In genomic region chr1:203506821-203507220, GRCh38 we compare ENCODE assay signal across 15 cellular contexts. TPM values are rescaled to one million over a fixed set of nuclear protein-coding genes. Genes with fewer than 3 reads are reported as not detected.
DNase-seq lines count a peak whose midpoint lies in the region; ATAC-seq and TF ChIP-seq lines count a peak whose summit lies in the region.
"Had no signal": no experiment of that assay in that cellular context is flagged by ENCODE, and none has a peak within 500 bp of the region (broad histone marks: within the 10 kb centered on the region; RNA-seq: fewer than 3 reads in every experiment).

No MANE protein-coding gene starts in this region.

- no peak overlapping the region for H3K4me3 ChIP-seq in heart right ventricle
- H3K4me3 ChIP-seq in testis, result no peak overlapping the region
- H3K4me3 ChIP-seq: cardiac muscle cell had no signal

- TF ChIP-seq POLR2A in testis (IDR thresholded peaks at IDR 0.05), result no peak

- DNase-seq in heart right ventricle (no peak), left cardiac atrium (no peak), epidermal melanocyte (ENCODE audit: insufficient read length, low spot score) (peak; percentile 83), neural crest cell (ENCODE audit: low read depth, low spot score) (no peak), type B pancreatic cell (ENCODE audit: extremely low spot score, unreplicated experiment) (no peak), ACHN (no peak), testis (no peak)
- DNase-seq: activated naive CD8-positive, alpha-beta T cell treated with anti-CD3 and anti-CD28 coated beads for 36 hours; H9; stimulated activated naive CD4-positive, alpha-beta T cell treated with Interleukin-2 at 50 U/mL for 16 hours had no signal

- in situ Hi-C loops in ACHN (cut with HindIII; ENCODE audit: low pct_ligation_motif_present, low pct_unique_long_range_greater_than_20kb, low sequenced_read_pairs), result no loop called here

- TF ChIP-seq CTCF in heart right ventricle (IDR thresholded peaks at IDR 0.05) (no peak), neural crest cell (conservative IDR thresholded peaks at IDR 0.05) (no peak), type B pancreatic cell (conservative IDR thresholded peaks at IDR 0.05) (no peak), testis (IDR thresholded peaks at IDR 0.05) (no peak)

- H3K9me3 ChIP-seq in heart right ventricle, result no peaks in the 10 kb centered on the region
- H3K9me3 ChIP-seq in testis, result no peaks in the 10 kb centered on the region

- H3K27ac Mint-ChIP-seq in neural crest cell (ENCODE audit: unreplicated experiment) (peak overlapping the region; percentile 88), type B pancreatic cell (peak overlapping the region; percentile 28)
- H3K27ac Mint-ChIP-seq: activated naive CD8-positive, alpha-beta T cell treated with anti-CD3 and anti-CD28 coated beads for 36 hours; H9 had no signal

- H3K36me3 Mint-ChIP-seq in neural crest cell (ENCODE audit: low read depth) (no peaks in the 10 kb centered on the region), type B pancreatic cell (no peaks in the 10 kb centered on the region)
- H3K36me3 Mint-ChIP-seq: activated naive CD8-positive, alpha-beta T cell treated with anti-CD3 and anti-CD28 coated beads for 36 hours; natural killer cell treated with Interleukin-12 subunit alpha and Interleukin-12 subunit beta and Interleukin-15 and Interleukin-18, amount 100 ng/mL, for 72 hours had no signal

- peaks cover 15 to 72% (median 44%) of the 10 kb centered on the region in 9 donors for H3K4me1 ChIP-seq in heart right ventricle
- H3K4me1 ChIP-seq in testis, result peaks cover 22% of the 10 kb centered on the region

- peaks cover 45% of the 10 kb centered on the region for H3K4me1 Mint-ChIP-seq in neural crest cell
- peaks cover 57% of the 10 kb centered on the region for H3K4me1 Mint-ChIP-seq in type B pancreatic cell (ENCODE audit: unreplicated experiment)
- H3K4me1 Mint-ChIP-seq: activated naive CD8-positive, alpha-beta T cell treated with anti-CD3 and anti-CD28 coated beads for 36 hours had no signal

- 60 to 62% methylated on average over 3 of the region's 3 CpGs for WGBS in heart right ventricle, 2 donors
- 40 to 48% methylated on average over 3 of the region's 3 CpGs for WGBS in testis, 2 donors

- H3K36me3 ChIP-seq in heart right ventricle (no peaks in the 10 kb centered on the region), testis (ENCODE audit: low read depth, missing control alignments) (no peaks in the 10 kb centered on the region)
- H3K36me3 ChIP-seq: cardiac muscle cell had no signal

- intact Hi-C loops in heart right ventricle (cut with DNase I) (loop anchor here (1.0 to 10.0 kb wide), 9 partner anchors 50 to 288 kb away; partner anchors contain the start of genes ATP2B4 (in 8 of the 10), ZBED6 (in 1 of the 10) and ZC3H11A (in 1 of the 10)), left cardiac atrium (cut with DNase I) (loop anchor here (5.0 to 10.0 kb wide), 3 partner anchors 110 to 268 kb away; partner anchors contain the start of gene ATP2B4 (in 1 of the 2)), testis (cut with DNase I; ENCODE audit: low total_unique reads) (loop anchor here (10.0 kb wide), 1 partner anchor 128 kb away; no protein-coding TSS in a partner anchor)

- H3K4me3 Mint-ChIP-seq in neural crest cell (peak overlapping the region; percentile 13), type B pancreatic cell (no peak overlapping the region)
- H3K4me3 Mint-ChIP-seq: activated naive CD8-positive, alpha-beta T cell treated with anti-CD3 and anti-CD28 coated beads for 36 hours; H9; natural killer cell treated with Interleukin-12 subunit alpha and Interleukin-12 subunit beta and Interleukin-15 and Interleukin-18, amount 100 ng/mL, for 72 hours had no signal

- H3K27me3 Mint-ChIP-seq in neural crest cell (ENCODE audit: low read depth) (peaks cover 8% of the 10 kb centered on the region), type B pancreatic cell (peaks cover 16% of the 10 kb centered on the region)
- H3K27me3 Mint-ChIP-seq: activated naive CD8-positive, alpha-beta T cell treated with anti-CD3 and anti-CD28 coated beads for 36 hours had no signal

- no peaks in the 10 kb centered on the region for H3K9me3 Mint-ChIP-seq in neural crest cell
- no peaks in the 10 kb centered on the region for H3K9me3 Mint-ChIP-seq in type B pancreatic cell
- H3K9me3 Mint-ChIP-seq: activated naive CD8-positive, alpha-beta T cell treated with anti-CD3 and anti-CD28 coated beads for 36 hours; H9; natural killer cell treated with Interleukin-12 subunit alpha and Interleukin-12 subunit beta and Interleukin-15 and Interleukin-18, amount 100 ng/mL, for 72 hours had no signal

- ATAC-seq in heart right ventricle (no peak), left cardiac atrium (no peak), GM19455 (IDR thresholded peaks at IDR 0.05; ENCODE audit: unreplicated experiment) (no peak)
- ATAC-seq: natural killer cell treated with Interleukin-12 subunit alpha and Interleukin-12 subunit beta and Interleukin-15 and Interleukin-18, amount 100 ng/mL, for 72 hours had no signal

- H3K27me3 ChIP-seq in heart right ventricle (no peaks in the 10 kb centered on the region), testis (no peaks in the 10 kb centered on the region)

- H3K27ac ChIP-seq in heart right ventricle, result peak overlapping the region; percentile 61 to 91 (median 86)
- H3K27ac ChIP-seq in testis, result no peak overlapping the region
- H3K27ac ChIP-seq: VCaP had no signal

RNA-seq across cellular contexts. Expression of gene OPTC, which starts 12.9 kb away (rescaled TPM):
- total RNA-seq in heart right ventricle (not detected), left cardiac atrium (not detected), neural crest cell (not detected in 2 replicates), type B pancreatic cell (ENCODE audit: low replicate concordance) (not detected in 2 replicates), testis (under 1 TPM; 0.55 to 0.87 TPM)
- polyA plus RNA-seq in heart right ventricle (not detected), testis (ENCODE audit: insufficient read depth, low read depth, low replicate concordance) (1.1 TPM)
- total RNA-seq: activated naive CD8-positive, alpha-beta T cell treated with anti-CD3 and anti-CD28 coated beads for 36 hours; cardiac muscle cell; natural killer cell treated with Interleukin-12 subunit alpha and Interleukin-12 subunit beta and Interleukin-15 and Interleukin-18, amount 100 ng/mL, for 72 hours; skeletal muscle tissue had no signal
- polyA plus RNA-seq: cardiac muscle cell had no signal

RNA-seq across cellular contexts. Expression of gene PRELP, which starts 31.2 kb away (rescaled TPM):
- total RNA-seq in heart right ventricle (10 to 100 TPM in 7 of 10 donors, 1 to 10 TPM in 3; 3.3 to 37.1 (median 14.1) TPM), left cardiac atrium (10 to 100 TPM; 47.4 to 71.7 TPM), neural crest cell (2.9 and 3.4 TPM in 2 replicates), type B pancreatic cell (ENCODE audit: low replicate concordance) (0.07 and 1.1 TPM in 2 replicates), testis (1 to 10 TPM; 9.6 to 10.0 TPM)
- polyA plus RNA-seq in heart right ventricle (10 to 100 TPM; 15.0 to 15.3 TPM), testis (ENCODE audit: insufficient read depth, low read depth, low replicate concordance) (26.5 TPM)
- total RNA-seq: activated naive CD8-positive, alpha-beta T cell treated with anti-CD3 and anti-CD28 coated beads for 36 hours; cardiac muscle cell; natural killer cell treated with Interleukin-12 subunit alpha and Interleukin-12 subunit beta and Interleukin-15 and Interleukin-18, amount 100 ng/mL, for 72 hours had no signal

Comparison
In these comparisons a context has a peak if more than half of its experiments do, and no peak if none do; other contexts are left out.
1. H3K27ac ChIP-seq: peak in heart right ventricle (10 of 10); none in testis (0 of 2).